In genomic region chr6:33420493-33421343, GRCh38 we compare ENCODE assay signal across 10 cellular contexts. TPM values are rescaled to one million over a fixed set of nuclear protein-coding genes. Genes with fewer than 3 reads are reported as not detected.
DNase-seq lines count a peak whose midpoint lies in the region; ATAC-seq and TF ChIP-seq lines count a peak whose summit lies in the region.
"Had no signal": no experiment of that assay in that cellular context is flagged by ENCODE, and none has a peak within 500 bp of the region (broad histone marks: within the 10 kb centered on the region; RNA-seq: fewer than 3 reads in every experiment).

No MANE protein-coding gene starts in this region.

- H3K27me3 ChIP-seq in gastroesophageal sphincter: no peaks in the 10 kb centered on the region
- H3K27me3 ChIP-seq in thoracic aorta (replicated peaks; ENCODE audit: insufficient read depth): no peaks in the 10 kb centered on the region

- H3K4me3 Mint-ChIP-seq in activated CD8-positive, alpha-beta memory T cell treated with anti-CD3 and anti-CD28 coated beads, Interleukin-2, amount 10 ng/mL, durations not matched to agents 7 days and 5 days: no peak overlapping the region

- H3K9me3 Mint-ChIP-seq in activated CD8-positive, alpha-beta memory T cell treated with anti-CD3 and anti-CD28 coated beads, Interleukin-2, amount 10 ng/mL, durations not matched to agents 7 days and 5 days (ENCODE audit: low read depth): no peaks in the 10 kb centered on the region

- TF ChIP-seq CTCF in VCaP (conservative IDR thresholded peaks at IDR 0.05) (no peak), gastroesophageal sphincter (IDR thresholded peaks at IDR 0.05) (no peak), thoracic aorta (IDR thresholded peaks at IDR 0.05) (no peak)

- CTCF ChIA-PET in activated CD8-positive, alpha-beta memory T cell treated with anti-CD3 and anti-CD28 coated beads, Interleukin-2, amount 10 ng/mL, durations not matched to agents 7 days and 5 days (lab: Charles Lee): no interaction called here

- TF ChIP-seq POLR2A in gastroesophageal sphincter (IDR thresholded peaks at IDR 0.05): no peak

- no peak for DNase-seq in activated CD8-positive, alpha-beta memory T cell treated with anti-CD3 and anti-CD28 coated beads, Interleukin-2, amount 10 ng/mL, durations not matched to agents 7 days and 5 days
- no peak for DNase-seq in activated CD8-positive, alpha-beta memory T cell treated with anti-CD3 and anti-CD28 coated beads for 24 hours
- no peak for DNase-seq in thoracic aorta (ENCODE audit: low spot score)
- DNase-seq in kidney glomerular epithelial cell (lab: John Stamatoyannopoulos, UW): no peak
- DNase-seq: Calu3, NCI-H2107 had no signal

- peak overlapping the region; percentile 94; the same call in 1 of the 2 replicates for H3K27ac ChIP-seq in VCaP
- peak overlapping the region; percentile 68 to 98 (median 86) for H3K27ac ChIP-seq in gastroesophageal sphincter
- H3K27ac ChIP-seq in thoracic aorta: peak overlapping the region; percentile 54 to 62

- H3K36me3 ChIP-seq in gastroesophageal sphincter (peaks cover 0 to 4% of the 10 kb centered on the region in 2 donors), thoracic aorta (peaks cover 4% of the 10 kb centered on the region)

- ATAC-seq in activated CD8-positive, alpha-beta memory T cell treated with anti-CD3 and anti-CD28 coated beads, Interleukin-2, amount 10 ng/mL, durations not matched to agents 7 days and 5 days: no peak
- no peak for ATAC-seq in gastroesophageal sphincter
- no peak for ATAC-seq in thoracic aorta (ENCODE audit: insufficient number of reproducible peaks, low FRiP score, low read depth)
- no peak for ATAC-seq in HG03045 (IDR thresholded peaks at IDR 0.05; ENCODE audit: unreplicated experiment)
- ATAC-seq in GM19395 (IDR thresholded peaks at IDR 0.05; ENCODE audit: unreplicated experiment): no peak

- WGBS in gastroesophageal sphincter (ENCODE audit: low coverage in 1 of 2), 2 donors: 51% methylated on average over 6 of the region's 6 CpGs; no CpG with 5 or more reads in 1 of the 2 donors

- H3K27ac Mint-ChIP-seq in activated CD8-positive, alpha-beta memory T cell treated with anti-CD3 and anti-CD28 coated beads, Interleukin-2, amount 10 ng/mL, durations not matched to agents 7 days and 5 days: peak overlapping the region; percentile 21

- TF ChIP-seq EP300 in gastroesophageal sphincter (IDR thresholded peaks at IDR 0.05): no peak

- H3K4me1 ChIP-seq in gastroesophageal sphincter (peaks cover 9 to 78% (median 36%) of the 10 kb centered on the region in 3 donors), thoracic aorta (ENCODE audit: control insufficient read depth in 1 of 2, low read depth in 2 of 2) (peaks cover 23 to 49% of the 10 kb centered on the region in 2 donors)

- peaks cover 15% of the 10 kb centered on the region for H3K27me3 Mint-ChIP-seq in activated CD8-positive, alpha-beta memory T cell treated with anti-CD3 and anti-CD28 coated beads, Interleukin-2, amount 10 ng/mL, durations not matched to agents 7 days and 5 days

- H3K4me3 ChIP-seq in gastroesophageal sphincter (peak overlapping the region; percentile 42 to 53), thoracic aorta (peak overlapping the region; percentile 68)

- peaks cover 8% of the 10 kb centered on the region for H3K36me3 Mint-ChIP-seq in activated CD8-positive, alpha-beta memory T cell treated with anti-CD3 and anti-CD28 coated beads, Interleukin-2, amount 10 ng/mL, durations not matched to agents 7 days and 5 days

- peaks cover 56% of the 10 kb centered on the region for H3K4me1 Mint-ChIP-seq in activated CD8-positive, alpha-beta memory T cell treated with anti-CD3 and anti-CD28 coated beads, Interleukin-2, amount 10 ng/mL, durations not matched to agents 7 days and 5 days

- H3K9me3 ChIP-seq in gastroesophageal sphincter (no peaks in the 10 kb centered on the region), thoracic aorta (no peaks in the 10 kb centered on the region)

RNA-seq across cellular contexts. Expression of gene SYNGAP1, which starts 0.9 kb away (rescaled TPM):
- 10 to 100 TPM; 24.1 to 39.8 TPM for total RNA-seq in activated CD8-positive, alpha-beta memory T cell treated with anti-CD3 and anti-CD28 coated beads, Interleukin-2, amount 10 ng/mL, durations not matched to agents 7 days and 5 days
- total RNA-seq in gastroesophageal sphincter (10 to 100 TPM in 3 of 4 donors, 1 to 10 TPM in 1; 9.1 to 15.9 (median 12.7) TPM), thoracic aorta (10 to 100 TPM; 16.2 to 24.6 TPM)

RNA-seq across cellular contexts. Expression of gene CUTA, which starts 2.8 kb away (rescaled TPM):
- total RNA-seq in activated CD8-positive, alpha-beta memory T cell treated with anti-CD3 and anti-CD28 coated beads, Interleukin-2, amount 10 ng/mL, durations not matched to agents 7 days and 5 days: 100 to 1,000 TPM; 196 to 197 TPM
- total RNA-seq in gastroesophageal sphincter (100 to 1,000 TPM in 3 of 4 donors, 10 to 100 TPM in 1; 90.2 to 144 (median 124) TPM), thoracic aorta (100 to 1,000 TPM in 1 of 2 donors, 10 to 100 TPM in 1; 60.3 to 207 TPM)

RNA-seq across cellular contexts. Expression of gene PHF1, which starts 9.9 kb away (rescaled TPM):
- total RNA-seq in activated CD8-positive, alpha-beta memory T cell treated with anti-CD3 and anti-CD28 coated beads, Interleukin-2, amount 10 ng/mL, durations not matched to agents 7 days and 5 days: 10 to 100 TPM; 26.1 to 36.0 TPM
- total RNA-seq in gastroesophageal sphincter: 10 to 100 TPM; 73.0 to 91.0 (median 86.1) TPM
- total RNA-seq in thoracic aorta: 100 to 1,000 TPM in 1 of 2 donors, 10 to 100 TPM in 1; 82.0 to 104 TPM

RNA-seq across cellular contexts. Expression of gene KIFC1, which starts 29.1 kb away (rescaled TPM):
- total RNA-seq in activated CD8-positive, alpha-beta memory T cell treated with anti-CD3 and anti-CD28 coated beads, Interleukin-2, amount 10 ng/mL, durations not matched to agents 7 days and 5 days: 100 to 1,000 TPM; 133 to 187 TPM
- total RNA-seq in gastroesophageal sphincter: under 1 TPM in 2 of 4 donors, not detected in 2; 0.67 to 0.79 TPM
- total RNA-seq in thoracic aorta: under 1 TPM; 0.81 to 0.85 TPM

RNA-seq across cellular contexts. Expression of gene ZBTB9, which starts 33.7 kb away (rescaled TPM):
- 1 to 10 TPM; 7.4 to 9.0 TPM for total RNA-seq in activated CD8-positive, alpha-beta memory T cell treated with anti-CD3 and anti-CD28 coated beads, Interleukin-2, amount 10 ng/mL, durations not matched to agents 7 days and 5 days
- total RNA-seq in gastroesophageal sphincter (1 to 10 TPM; 2.2 to 4.0 (median 3.2) TPM), thoracic aorta (1 to 10 TPM; 1.1 to 7.1 TPM)
